Comparison of ENCODE assay signal across 7 cellular contexts in the genomic region with DNA sequence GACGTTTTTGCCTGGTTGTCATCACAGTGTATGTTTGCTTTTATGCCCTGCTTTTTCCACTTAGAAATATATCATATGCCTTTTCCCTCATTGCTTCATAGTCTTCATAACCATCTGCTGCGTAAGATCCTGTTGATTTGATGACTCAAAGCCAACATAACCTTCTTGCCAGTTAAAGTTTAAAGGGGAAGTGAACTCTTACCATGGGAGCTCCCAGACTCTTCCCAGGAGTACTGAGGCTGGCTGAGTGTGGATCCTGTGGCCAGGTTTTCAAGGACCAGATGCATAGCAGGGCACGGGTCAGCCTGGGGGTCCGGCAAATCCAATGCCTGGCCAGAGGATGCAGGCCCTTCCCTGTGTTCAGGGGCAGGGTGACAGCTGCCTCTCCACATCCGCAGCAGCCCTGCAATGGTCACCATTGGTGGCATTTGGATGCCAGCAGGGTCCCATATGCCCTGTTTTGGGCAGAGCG. TPM values are rescaled to one million over a fixed set of nuclear protein-coding genes. Genes with fewer than 3 reads are reported as not detected.
DNase-seq lines count a peak whose midpoint lies in the region; ATAC-seq, FAIRE-seq and TF ChIP-seq lines count a peak whose summit lies in the region.

No MANE protein-coding gene starts in this region.

- no peak overlapping the region for H3K27ac Mint-ChIP-seq in endodermal cell

- peak; percentile 70 for ATAC-seq in upper lobe of right lung

- peaks cover 13% of the 10 kb centered on the region for H3K4me1 Mint-ChIP-seq in endodermal cell

- peaks cover 54% of the 10 kb centered on the region for H3K4me1 ChIP-seq in upper lobe of right lung
- H3K4me1 ChIP-seq in endodermal cell (ENCODE audit: control insufficient read depth, insufficient read depth, low read length), result no peaks in the 10 kb centered on the region

- H3K9me3 ChIP-seq in upper lobe of right lung (no peaks in the 10 kb centered on the region), endodermal cell (ENCODE audit: control insufficient read depth, low read length) (peaks cover 4% of the 10 kb centered on the region)

- H3K36me3 Mint-ChIP-seq in endodermal cell (ENCODE audit: low read depth), result peaks cover 23% of the 10 kb centered on the region

- H3K9me3 Mint-ChIP-seq in endodermal cell, result no peaks in the 10 kb centered on the region

- 75 to 88% methylated on average over 2 to 6 of the region's 6 CpGs for WGBS in endodermal cell (ENCODE audit: insufficient coverage in 1 of 2, insufficient read length in 1 of 2), 2 experiments

- H3K27me3 ChIP-seq in upper lobe of right lung (no peaks in the 10 kb centered on the region), endodermal cell (ENCODE audit: control insufficient read depth, insufficient read depth, low read length, poor library complexity, severe bottlenecking) (no peaks in the 10 kb centered on the region)

- no peak overlapping the region for H3K9ac ChIP-seq in endodermal cell (ENCODE audit: extremely low read depth, low read length, poor library complexity, severe bottlenecking)

- FAIRE-seq in islet of Langerhans (lab: Jason Lieb, UNC), result peak; percentile 87

- TF ChIP-seq CTCF in upper lobe of right lung (IDR thresholded peaks at IDR 0.05), result no peak
- no peak for TF ChIP-seq CTCF in endodermal cell (conservative IDR thresholded peaks at IDR 0.05)

- H3K4me3 Mint-ChIP-seq in endodermal cell, result no peak overlapping the region

- in situ Hi-C loops in KBM-7 (cut with MboI; ENCODE audit: low pct_unique_long_range_greater_than_20kb, low sequenced_read_pairs), result no loop called here

- peak overlapping the region; percentile 83 for H3K27ac ChIP-seq in upper lobe of right lung
- H3K27ac ChIP-seq in endodermal cell (ENCODE audit: low read depth, low read length), result no peak overlapping the region

- H3K4me3 ChIP-seq in upper lobe of right lung (no peak overlapping the region), endodermal cell (ENCODE audit: low read length) (no peak overlapping the region)

- intact Hi-C loops in upper lobe of right lung (cut with DNase I), result no loop called here

- H3K27me3 Mint-ChIP-seq in endodermal cell (ENCODE audit: insufficient read depth), result no peaks in the 10 kb centered on the region

- peak; percentile 72 for DNase-seq in KBM-7
- peak; percentile 83 for DNase-seq in amniotic stem cell (lab: John Stamatoyannopoulos, UW)
- DNase-seq in upper lobe of right lung, result no peak
- no peak for DNase-seq in stimulated activated CD4-positive, alpha-beta T cell treated with anti-CD3 and anti-CD28 coated beads, Interleukin-4, amount 100 ng/mL, for 4 hours
- no peak for DNase-seq in NCI-H446 treated with DMSO at 0.1 percent for 48 hours (lab: John Stamatoyannopoulos, UW)
- no peak for DNase-seq in endodermal cell

- H3K36me3 ChIP-seq in upper lobe of right lung, result no peaks in the 10 kb centered on the region
- no peaks in the 10 kb centered on the region for H3K36me3 ChIP-seq in endodermal cell (ENCODE audit: control insufficient read depth, insufficient read depth, low read length)

RNA-seq across cellular contexts. Expression of gene SACM1L, which starts 42.0 kb away (rescaled TPM):
- 77.1 TPM for total RNA-seq in upper lobe of right lung
- 100 to 1,000 TPM; 149 to 161 TPM for total RNA-seq in endodermal cell
- 63.0 TPM for polyA plus RNA-seq in endodermal cell (2013, experiment 1 of 2)
- polyA plus RNA-seq in endodermal cell (2013, experiment 2 of 2), result 66.3 TPM

RNA-seq across cellular contexts. Expression of gene LIMD1, which starts 52.6 kb away (rescaled TPM):
- 103 TPM for total RNA-seq in upper lobe of right lung
- 10 to 100 TPM; 30.9 to 33.4 TPM for total RNA-seq in endodermal cell
- 16.5 TPM for polyA plus RNA-seq in endodermal cell (2013, experiment 1 of 2)
- 12.0 TPM for polyA plus RNA-seq in endodermal cell (2013, experiment 2 of 2)

Comparison
In these comparisons a context has a peak if more than half of its experiments do, and no peak if none do; other contexts are left out.
1. DNase-seq: peak in KBM-7 (single experiment) and amniotic stem cell (single experiment); none in upper lobe of right lung (single experiment), stimulated activated CD4-positive, alpha-beta T cell treated with anti-CD3 and anti-CD28 coated beads, Interleukin-4, amount 100 ng/mL, for 4 hours (0 of 2), NCI-H446 treated with DMSO at 0.1 percent for 48 hours (single experiment) and endodermal cell (single experiment).